Comparison of ENCODE assay signal across 8 cellular contexts in the genomic region with DNA sequence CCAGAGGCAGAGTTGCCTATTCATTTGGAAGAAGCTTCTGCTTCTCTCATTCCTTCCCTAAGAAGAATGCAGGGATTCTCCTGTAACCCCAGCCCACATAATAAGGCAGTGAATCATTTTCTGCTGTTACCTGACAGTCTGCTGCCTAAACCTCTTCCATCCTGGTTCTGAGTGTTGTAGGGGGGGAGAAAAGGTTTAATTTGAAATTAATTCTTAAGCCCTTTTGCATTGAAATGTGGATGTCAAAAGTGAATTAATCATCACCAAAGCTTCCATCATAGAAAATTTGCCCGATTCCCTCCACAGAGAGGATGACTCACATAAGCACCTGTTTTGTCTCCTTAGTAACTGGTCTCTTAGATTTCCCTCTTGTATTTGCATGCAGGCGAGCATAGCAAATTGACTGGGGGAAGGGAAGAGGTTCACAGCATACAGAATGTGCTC.
DNase-seq lines count a peak whose midpoint lies in the region; ATAC-seq and TF ChIP-seq lines count a peak whose summit lies in the region.

No MANE protein-coding gene starts in this region.

- H3K36me3 ChIP-seq in DOHH2 (ENCODE audit: control insufficient read depth, low read length) (no peaks in the 10 kb centered on the region), MG63 (no peaks in the 10 kb centered on the region)

- H3K9me2 ChIP-seq in DOHH2 (replicated peaks; ENCODE audit: control insufficient read depth, low read length), result no peaks in the 10 kb centered on the region

- H3F3A ChIP-seq in DOHH2 (ENCODE audit: control insufficient read depth, insufficient read depth), result no peaks in the 10 kb centered on the region

- peak overlapping the region; percentile 29; the same call in 1 of the 2 replicates for H3K4me2 ChIP-seq in DOHH2 (ENCODE audit: low read length)

- H4K20me1 ChIP-seq in DOHH2 (ENCODE audit: control insufficient read depth, insufficient read depth, low read depth, low read length), result no peaks in the 10 kb centered on the region

- H3K9me3 ChIP-seq in DOHH2 (ENCODE audit: control insufficient read depth, insufficient read depth, low read length) (peaks cover 13% of the 10 kb centered on the region; the same call in 1 of the 2 replicates), MG63 (peaks cover 3% of the 10 kb centered on the region; the same call in 1 of the 2 replicates)

- no peak for TF ChIP-seq CTCF in DOHH2 (IDR thresholded peaks at IDR 0.05; ENCODE audit: low read depth, low read length, poor library complexity, severe bottlenecking)

- H3K27ac ChIP-seq in DOHH2 (ENCODE audit: low read depth, low read length), result no peak overlapping the region

- no peaks in the 10 kb centered on the region for H3K79me2 ChIP-seq in DOHH2 (ENCODE audit: control insufficient read depth, low read length)

- H3K4me1 ChIP-seq in DOHH2 (ENCODE audit: control insufficient read depth, low read length), result peaks cover 12% of the 10 kb centered on the region

- H3K4me3 ChIP-seq in DOHH2 (ENCODE audit: low read length) (0 out of 2 replicates have a peak overlapping the region, but pooled peaks have one; percentile 15), MG63 (no peak overlapping the region)

- H3K27me3 ChIP-seq in DOHH2 (ENCODE audit: control insufficient read depth, low read length), result no peaks in the 10 kb centered on the region
- no peaks in the 10 kb centered on the region for H3K27me3 ChIP-seq in MG63

- peak; percentile 79 for DNase-seq in HT1080 (ENCODE audit: low read depth)
- peak; percentile 56 for DNase-seq in RKO (ENCODE audit: low spot score)
- DNase-seq in left kidney (ENCODE audit: low read depth, low spot score), result peak; percentile 58
- DNase-seq in MG63, result no peak
- DNase-seq in 8988T, result no peak
- no peak for DNase-seq in activated effector memory CD4-positive, alpha-beta T cell treated with Interleukin-2 at 50 U/mL for 16 hours

- no peak for ATAC-seq in GM19395 (IDR thresholded peaks at IDR 0.05; ENCODE audit: unreplicated experiment)

Comparison
In these comparisons a context has a peak if more than half of its experiments do, and no peak if none do; other contexts are left out.
1. DNase-seq: peak in HT1080 (single experiment), RKO (single experiment) and left kidney (single experiment); none in MG63 (single experiment), 8988T (single experiment) and activated effector memory CD4-positive, alpha-beta T cell treated with Interleukin-2 at 50 U/mL for 16 hours (single experiment).